In genomic region chr14:82720931-82721330, GRCh38 we compare ENCODE assay signal across 22 cellular contexts.
DNase-seq lines count a peak whose midpoint lies in the region; ATAC-seq and TF ChIP-seq lines count a peak whose summit lies in the region.
"Had no signal": no experiment of that assay in that cellular context is flagged by ENCODE, and none has a peak within 500 bp of the region (broad histone marks: within the 10 kb centered on the region; RNA-seq: fewer than 3 reads in every experiment).

No MANE protein-coding gene starts in this region.

- no peaks in the 10 kb centered on the region for H3K9me3 Mint-ChIP-seq in nephron progenitor cell

- in situ Hi-C loops in G401 (cut with HindIII; ENCODE audit: low sequenced_read_pairs): no loop called here
- in situ Hi-C loops in astrocyte of the spinal cord (cut with HindIII; ENCODE audit: low sequenced_read_pairs): no loop called here
- in situ Hi-C loops in ACHN (cut with HindIII; ENCODE audit: low pct_ligation_motif_present, low pct_unique_long_range_greater_than_20kb, low sequenced_read_pairs): no loop called here
- in situ Hi-C loops in GM13977 (cut with MboI; ENCODE audit: low pct_unique_long_range_greater_than_20kb, low sequenced_read_pairs, unreplicated experiment): no loop called here

- no peak overlapping the region for H3K4me3 Mint-ChIP-seq in nephron progenitor cell
- H3K4me3 Mint-ChIP-seq: activated CD4-positive, alpha-beta T cell treated with anti-CD3 and anti-CD28 coated beads, Interleukin-2, amount 10 ng/mL, durations not matched to agents 7 days and 5 days; activated naive CD4-positive, alpha-beta T cell treated with anti-CD3 and anti-CD28 coated beads, Interleukin-2, amount 10 ng/mL, durations not matched to agents 7 days and 5 days had no signal

- TF ChIP-seq CTCF in astrocyte of the spinal cord (IDR thresholded peaks at IDR 0.05; ENCODE audit: low read depth, low read length) (no peak), nephron progenitor cell (IDR thresholded peaks at IDR 0.05) (no peak), GM13977 (IDR thresholded peaks at IDR 0.05; ENCODE audit: extremely low read depth, insufficient read depth, missing control alignments) (no peak)

- H3K36me3 Mint-ChIP-seq in nephron progenitor cell (ENCODE audit: low read depth): no peaks in the 10 kb centered on the region
- H3K36me3 Mint-ChIP-seq: activated naive CD4-positive, alpha-beta T cell treated with anti-CD3 and anti-CD28 coated beads, Interleukin-2, amount 10 ng/mL, durations not matched to agents 7 days and 5 days had no signal

- no peak overlapping the region for H3K4me3 ChIP-seq in astrocyte of the spinal cord (ENCODE audit: low read depth, low read length)
- H3K4me3 ChIP-seq: body of pancreas, HAP-1, suprapubic skin had no signal

- DNase-seq in G401 (ENCODE audit: low spot score) (peak; percentile 17), NCI-H2107 treated with DMSO at 0.1 percent for 48 hours (lab: John Stamatoyannopoulos, UW; ENCODE audit: unreplicated experiment) (peak; percentile 98), astrocyte of the spinal cord (ENCODE audit: low read depth, low spot score) (peak; percentile 6), nephron progenitor cell (no peak), ACHN (no peak), head of caudate nucleus (no peak), GM13977 (ENCODE audit: low spot score) (no peak)
- DNase-seq: activated CD4-positive, alpha-beta T cell treated with anti-CD3 and anti-CD28 coated beads, Interleukin-2, amount 10 ng/mL, durations not matched to agents 7 days and 5 days; activated naive CD4-positive, alpha-beta T cell treated with anti-CD3 and anti-CD28 coated beads, Interleukin-2, amount 10 ng/mL, durations not matched to agents 7 days and 5 days; activated T-cell treated with anti-CD3 and anti-CD28 coated beads for 4 hours; AML-193; body of pancreas; Caco-2; GF-D8; NCI-H2029; SIG-M5; stimulated activated CD4-positive, alpha-beta T cell treated with anti-CD3 and anti-CD28 coated beads, Interleukin-4, amount 100 ng/mL, for 24 hours; stimulated activated CD8-positive, alpha-beta memory T cell treated with anti-CD3 and anti-CD28 coated beads, Interleukin-4, amount 100 ng/mL, for 48 hours; T-helper 2 cell had no signal

- intact Hi-C loops in head of caudate nucleus (cut with DNase I): no loop called here

- peaks cover 9% of the 10 kb centered on the region for H3K4me1 Mint-ChIP-seq in nephron progenitor cell
- H3K4me1 Mint-ChIP-seq: activated CD4-positive, alpha-beta T cell treated with anti-CD3 and anti-CD28 coated beads, Interleukin-2, amount 10 ng/mL, durations not matched to agents 7 days and 5 days; activated naive CD4-positive, alpha-beta T cell treated with anti-CD3 and anti-CD28 coated beads, Interleukin-2, amount 10 ng/mL, durations not matched to agents 7 days and 5 days had no signal

- no peak for ATAC-seq in HG02840 (IDR thresholded peaks at IDR 0.05; ENCODE audit: low FRiP score, unreplicated experiment)
- ATAC-seq: body of pancreas had no signal

- peak overlapping the region; percentile 81 for H3K27ac Mint-ChIP-seq in nephron progenitor cell
- H3K27ac Mint-ChIP-seq: activated CD4-positive, alpha-beta T cell treated with anti-CD3 and anti-CD28 coated beads, Interleukin-2, amount 10 ng/mL, durations not matched to agents 7 days and 5 days; activated naive CD4-positive, alpha-beta T cell treated with anti-CD3 and anti-CD28 coated beads, Interleukin-2, amount 10 ng/mL, durations not matched to agents 7 days and 5 days had no signal

- no peaks in the 10 kb centered on the region for H3K27me3 Mint-ChIP-seq in nephron progenitor cell (ENCODE audit: low read depth, poor library complexity)
- H3K27me3 Mint-ChIP-seq: activated CD4-positive, alpha-beta T cell treated with anti-CD3 and anti-CD28 coated beads, Interleukin-2, amount 10 ng/mL, durations not matched to agents 7 days and 5 days; activated naive CD4-positive, alpha-beta T cell treated with anti-CD3 and anti-CD28 coated beads, Interleukin-2, amount 10 ng/mL, durations not matched to agents 7 days and 5 days had no signal

Comparison
In these comparisons a context has a peak if more than half of its experiments do, and no peak if none do; other contexts are left out.
1. DNase-seq: peak in G401 (single experiment), NCI-H2107 treated with DMSO at 0.1 percent for 48 hours (single experiment) and astrocyte of the spinal cord (single experiment); none in nephron progenitor cell (single experiment), ACHN (single experiment), head of caudate nucleus (0 of 42) and GM13977 (single experiment).